In genomic region chr6:12324096-12324495, GRCh38 we compare ENCODE assay signal across 11 cellular contexts. TPM values are rescaled to one million over a fixed set of nuclear protein-coding genes. Genes with fewer than 3 reads are reported as not detected.
DNase-seq lines count a peak whose midpoint lies in the region; ATAC-seq and TF ChIP-seq lines count a peak whose summit lies in the region.
"Had no signal": no experiment of that assay in that cellular context is flagged by ENCODE, and none has a peak within 500 bp of the region (broad histone marks: within the 10 kb centered on the region; RNA-seq: fewer than 3 reads in every experiment).

No MANE protein-coding gene starts in this region.

- TF ChIP-seq EP300 in suprapubic skin (IDR thresholded peaks at IDR 0.05) = no peak

- TF ChIP-seq CTCF in HFFc6 (IDR thresholded peaks at IDR 0.05) (no peak), foreskin fibroblast (IDR thresholded peaks at IDR 0.05; ENCODE audit: low read depth, low read length) (no peak), suprapubic skin (IDR thresholded peaks at IDR 0.05) (no peak)

- H3K4me3 Mint-ChIP-seq in HFFc6 = peak overlapping the region; percentile 26; the same call in 1 of the 2 replicates
- H3K4me3 Mint-ChIP-seq: dendritic cell treated with granulocyte-macrophage colony-stimulating factor and Interleukin-4, amounts not matched to agents 40 ng/mL and 50 ng/mL, for 4 days; memory B cell had no signal

- peaks cover 55% of the 10 kb centered on the region for H3K4me1 Mint-ChIP-seq in HFFc6 (ENCODE audit: low read depth)
- H3K4me1 Mint-ChIP-seq: memory B cell had no signal

- intact Hi-C loops in sciatic nerve (cut with DNase I) = no loop called here

- H3K4me3 ChIP-seq in foreskin fibroblast (ENCODE audit: low read depth in 1 of 2, low read length in 2 of 2) (no peak overlapping the region), suprapubic skin (no peak overlapping the region)
- H3K4me3 ChIP-seq: GM12878, tibial artery had no signal

- no peaks in the 10 kb centered on the region for H3K36me3 ChIP-seq in suprapubic skin
- H3K36me3 ChIP-seq: tibial artery had no signal

- H3K36me3 Mint-ChIP-seq in HFFc6 (ENCODE audit: low read depth) = peaks cover 1% of the 10 kb centered on the region

- no peaks in the 10 kb centered on the region; the same call in 1 of the 2 replicates for H3K27me3 Mint-ChIP-seq in HFFc6 (ENCODE audit: insufficient read depth)

- DNase-seq in HFFc6 (peak; percentile 73), SW 1271 (lab: John Stamatoyannopoulos, UW) (peak; percentile 90 to 98), foreskin fibroblast (peak; percentile 26 to 51), suprapubic skin (ENCODE audit: low spot score in 2 of 2) (no peak), NCI-H748 treated with DMSO at 0.1 percent for 48 hours (lab: John Stamatoyannopoulos, UW) (no peak), sciatic nerve (ENCODE audit: low spot score) (no peak)
- DNase-seq in activated T-cell treated with anti-CD3 and anti-CD28 coated beads, Interleukin-2, amount 50 U/mL, for 48 hours = no peak
- DNase-seq: tibial artery had no signal

- no peaks in the 10 kb centered on the region for H3K27me3 ChIP-seq in suprapubic skin
- H3K27me3 ChIP-seq: tibial artery had no signal

- peak overlapping the region; percentile 56 for H3K27ac ChIP-seq in suprapubic skin
- H3K27ac ChIP-seq: tibial artery had no signal

- peak overlapping the region; percentile 82 for H3K27ac Mint-ChIP-seq in HFFc6
- H3K27ac Mint-ChIP-seq: dendritic cell treated with granulocyte-macrophage colony-stimulating factor and Interleukin-4, amounts not matched to agents 40 ng/mL and 50 ng/mL, for 4 days; memory B cell had no signal

- 68% methylated on average over 3 of the region's 3 CpGs for WGBS in suprapubic skin

- H3K9me3 Mint-ChIP-seq in HFFc6 = peaks cover 1% of the 10 kb centered on the region

- H3K9me3 ChIP-seq in suprapubic skin = no peaks in the 10 kb centered on the region
- H3K9me3 ChIP-seq: tibial artery had no signal

- ATAC-seq in sciatic nerve = no peak
- ATAC-seq: GM12878 had no signal

- peaks cover 11% of the 10 kb centered on the region for H3K4me1 ChIP-seq in suprapubic skin
- H3K4me1 ChIP-seq: tibial artery had no signal

- no peak for TF ChIP-seq POLR2A in suprapubic skin (IDR thresholded peaks at IDR 0.05)

RNA-seq across cellular contexts. Expression of gene EDN1, which starts 33.9 kb away (rescaled TPM):
- 1 to 10 TPM; 2.6 to 7.4 (median 3.7) TPM for total RNA-seq in HFFc6 (2021; fragmentation: NEBNext Ultra II Directional; extraction: Animal tissue kit (Norgen Biotek cat#: 25700))
- total RNA-seq in suprapubic skin (10 to 100 TPM; 18.7 to 23.3 (median 20.7) TPM), sciatic nerve (35.0 TPM)

Comparison
In these comparisons a context has a peak if more than half of its experiments do, and no peak if none do; other contexts are left out.
1. DNase-seq: peak in HFFc6 (single experiment), SW 1271 (2 of 2) and foreskin fibroblast (2 of 2); none in suprapubic skin (0 of 2), NCI-H748 treated with DMSO at 0.1 percent for 48 hours (single experiment), sciatic nerve (single experiment) and activated T-cell treated with anti-CD3 and anti-CD28 coated beads, Interleukin-2, amount 50 U/mL, for 48 hours (0 of 2).